In genomic region chr18:46069524-46069923, GRCh38 we compare ENCODE assay signal across 15 cellular contexts. TPM values are rescaled to one million over a fixed set of nuclear protein-coding genes. Genes with fewer than 3 reads are reported as not detected.
A peak's percentile ranks its signal among the peaks of the same experiment; 100 is the strongest.
DNase-seq lines count a peak whose midpoint lies in the region; ATAC-seq and TF ChIP-seq lines count a peak whose summit lies in the region.
"Had no signal": no experiment of that assay in that cellular context is flagged by ENCODE, and none has a peak within 500 bp of the region (broad histone marks: within the 10 kb centered on the region; RNA-seq: fewer than 3 reads in every experiment).

No MANE protein-coding gene starts in this region.

- H3K9me3 ChIP-seq in RWPE2 (ENCODE audit: severe bottlenecking) (no peaks in the 10 kb centered on the region), spleen (no peaks in the 10 kb centered on the region)
- H3K9me3 ChIP-seq: lower lobe of right lung had no signal

- no peak for TF ChIP-seq CTCF in RWPE2 (IDR thresholded peaks at IDR 0.05; ENCODE audit: poor library complexity, severe bottlenecking)
- no peak for TF ChIP-seq CTCF in foreskin keratinocyte (conservative IDR thresholded peaks at IDR 0.05)
- no peak for TF ChIP-seq CTCF in spleen (IDR thresholded peaks at IDR 0.05 in 8 of 11, conservative IDR thresholded peaks at IDR 0.05 in 3 of 11)

- H3K9me3 Mint-ChIP-seq in activated T-cell treated with anti-CD3 and anti-CD28 coated beads, Interleukin-2, amount 50 U/mL, for 4 hours: no peaks in the 10 kb centered on the region

- no peak for TF ChIP-seq POLR2A in spleen (IDR thresholded peaks at IDR 0.05)

- H3K27me3 ChIP-seq in RWPE2 (ENCODE audit: insufficient read depth, poor library complexity, severe bottlenecking): no peaks in the 10 kb centered on the region
- no peaks in the 10 kb centered on the region for H3K27me3 ChIP-seq in foreskin keratinocyte
- H3K27me3 ChIP-seq in spleen (replicated peaks in 1 of 7): peaks cover 0 to 20% (median 0%) of the 10 kb centered on the region in 7 donors

- ATAC-seq in activated T-cell treated with anti-CD3 and anti-CD28 coated beads, Interleukin-2, amount 50 U/mL, for 4 hours: no peak
- ATAC-seq in RWPE2 (ENCODE audit: low read depth): peak; percentile 53
- peak; percentile 69 for ATAC-seq in foreskin keratinocyte

- no peak overlapping the region for H3K4me3 ChIP-seq in RWPE2 (ENCODE audit: severe bottlenecking)
- peak overlapping the region in 5 of 8 donors; percentile 73 to 92 (median 78) for H3K4me3 ChIP-seq in spleen
- H3K4me3 ChIP-seq: lower lobe of right lung had no signal

- WGBS in spleen, 5 donors: 61 to 68% (median 62%) methylated on average over 4 of the region's 4 CpGs

- peaks cover 37% of the 10 kb centered on the region for H3K4me1 Mint-ChIP-seq in activated T-cell treated with anti-CD3 and anti-CD28 coated beads, Interleukin-2, amount 50 U/mL, for 4 hours (ENCODE audit: low read depth)

- intact Hi-C loops in spleen (cut with DNase I; ENCODE audit: low total_unique reads): no loop called here

- H3K27ac ChIP-seq in RWPE2 (ENCODE audit: poor library complexity, severe bottlenecking) (peak overlapping the region; percentile 76), foreskin keratinocyte (peak overlapping the region; percentile 77), spleen (peak overlapping the region; percentile 31 to 97 (median 92))
- H3K27ac ChIP-seq: KMS-11, lower lobe of right lung had no signal

- peaks cover 28% of the 10 kb centered on the region for H3K4me1 ChIP-seq in RWPE2 (ENCODE audit: insufficient read depth, poor library complexity, severe bottlenecking)
- peaks cover 8% of the 10 kb centered on the region for H3K4me1 ChIP-seq in foreskin keratinocyte
- H3K4me1 ChIP-seq in spleen: peaks cover 12 to 94% (median 56%) of the 10 kb centered on the region in 6 donors

- H3K27me3 Mint-ChIP-seq in activated T-cell treated with anti-CD3 and anti-CD28 coated beads, Interleukin-2, amount 50 U/mL, for 4 hours (ENCODE audit: low read depth): no peaks in the 10 kb centered on the region

- peak; percentile 14 to 16 for DNase-seq in activated T-cell treated with anti-CD3 and anti-CD28 coated beads, Interleukin-2, amount 50 U/mL, for 48 hours
- DNase-seq in activated T-cell treated with anti-CD3 and anti-CD28 coated beads, Interleukin-2, amount 50 U/mL, for 4 hours: no peak
- DNase-seq in RWPE2 (ENCODE audit: low spot score) (no peak), foreskin keratinocyte (peak; percentile 75 to 87), spleen (no peak), COLO829 (ENCODE audit: low spot score) (no peak), kidney glomerular epithelial cell (lab: John Stamatoyannopoulos, UW) (no peak), NCI-H2171 treated with DMSO at 0.1 percent for 48 hours (lab: John Stamatoyannopoulos, UW) (no peak)
- DNase-seq: activated CD4-positive, alpha-beta T cell treated with anti-CD3 and anti-CD28 coated beads for 1 hour; HCEC 1CT; lower lobe of right lung; NCI-H187 treated with DMSO at 0.1 percent for 48 hours; NCI-H69; stimulated activated naive CD4-positive, alpha-beta T cell treated with Interleukin-2 at 50 U/mL for 16 hours had no signal

- peaks cover 1% of the 10 kb centered on the region for H3K36me3 Mint-ChIP-seq in activated T-cell treated with anti-CD3 and anti-CD28 coated beads, Interleukin-2, amount 50 U/mL, for 4 hours (ENCODE audit: insufficient read depth)

- H3K4me3 Mint-ChIP-seq in activated T-cell treated with anti-CD3 and anti-CD28 coated beads, Interleukin-2, amount 50 U/mL, for 4 hours: no peak overlapping the region

- H3K36me3 ChIP-seq in RWPE2 (ENCODE audit: low read depth) (no peaks in the 10 kb centered on the region), spleen (peaks cover 0 to 23% (median 0%) of the 10 kb centered on the region in 6 donors)
- H3K36me3 ChIP-seq: lower lobe of right lung had no signal

RNA-seq across cellular contexts. Expression of gene PSTPIP2, which starts 2.5 kb away (rescaled TPM):
- 10 to 100 TPM; 15.8 to 16.6 (median 16.4) TPM for total RNA-seq in activated T-cell treated with anti-CD3 and anti-CD28 coated beads, Interleukin-2, amount 50 U/mL, for 4 hours
- 26.5 and 31.4 TPM in 2 replicates for total RNA-seq in foreskin keratinocyte
- 13.3 and 17.4 TPM in 2 replicates for polyA plus RNA-seq in foreskin keratinocyte
- 100 to 1,000 TPM in 6 of 7 donors, 10 to 100 TPM in 1; 69.2 to 153 (median 132) TPM for total RNA-seq in spleen
- 10 to 100 TPM; 18.3 to 58.7 (median 24.1) TPM for polyA plus RNA-seq in spleen

RNA-seq across cellular contexts. Expression of gene ATP5F1A, which starts 28.6 kb away (rescaled TPM):
- 100 to 1,000 TPM; 459 to 501 (median 492) TPM for total RNA-seq in activated T-cell treated with anti-CD3 and anti-CD28 coated beads, Interleukin-2, amount 50 U/mL, for 4 hours
- total RNA-seq in foreskin keratinocyte (465 and 470 TPM in 2 replicates), spleen (100 to 1,000 TPM; 250 to 364 (median 271) TPM)
- polyA plus RNA-seq in foreskin keratinocyte (350 and 392 TPM in 2 replicates), spleen (100 to 1,000 TPM; 188 to 283 (median 216) TPM)

RNA-seq across cellular contexts. Expression of gene HAUS1, which starts 34.7 kb away (rescaled TPM):
- 10 to 100 TPM; 34.7 to 42.4 (median 37.0) TPM for total RNA-seq in activated T-cell treated with anti-CD3 and anti-CD28 coated beads, Interleukin-2, amount 50 U/mL, for 4 hours
- total RNA-seq in foreskin keratinocyte (51.6 and 52.3 TPM in 2 replicates), spleen (10 to 100 TPM; 15.6 to 21.6 (median 17.8) TPM)
- polyA plus RNA-seq in foreskin keratinocyte (54.8 and 58.7 TPM in 2 replicates), spleen (10 to 100 TPM; 31.4 to 44.9 (median 34.6) TPM)

Comparison
In these comparisons a context has a peak if more than half of its experiments do, and no peak if none do; other contexts are left out.
1. DNase-seq: peak in activated T-cell treated with anti-CD3 and anti-CD28 coated beads, Interleukin-2, amount 50 U/mL, for 48 hours (2 of 2) and foreskin keratinocyte (2 of 2); none in activated T-cell treated with anti-CD3 and anti-CD28 coated beads, Interleukin-2, amount 50 U/mL, for 4 hours (single experiment), RWPE2 (single experiment), spleen (single experiment), COLO829 (single experiment), kidney glomerular epithelial cell (single experiment) and NCI-H2171 treated with DMSO at 0.1 percent for 48 hours (single experiment).
2. ATAC-seq: peak in RWPE2 (single experiment) and foreskin keratinocyte (single experiment); none in activated T-cell treated with anti-CD3 and anti-CD28 coated beads, Interleukin-2, amount 50 U/mL, for 4 hours (0 of 2).
3. Peak in every context shown above with its lines, with median percentiles within 50 percentile points of each other: H3K27ac ChIP-seq.